ENCODE assay signal across 1 cellular context in the genomic region with DNA sequence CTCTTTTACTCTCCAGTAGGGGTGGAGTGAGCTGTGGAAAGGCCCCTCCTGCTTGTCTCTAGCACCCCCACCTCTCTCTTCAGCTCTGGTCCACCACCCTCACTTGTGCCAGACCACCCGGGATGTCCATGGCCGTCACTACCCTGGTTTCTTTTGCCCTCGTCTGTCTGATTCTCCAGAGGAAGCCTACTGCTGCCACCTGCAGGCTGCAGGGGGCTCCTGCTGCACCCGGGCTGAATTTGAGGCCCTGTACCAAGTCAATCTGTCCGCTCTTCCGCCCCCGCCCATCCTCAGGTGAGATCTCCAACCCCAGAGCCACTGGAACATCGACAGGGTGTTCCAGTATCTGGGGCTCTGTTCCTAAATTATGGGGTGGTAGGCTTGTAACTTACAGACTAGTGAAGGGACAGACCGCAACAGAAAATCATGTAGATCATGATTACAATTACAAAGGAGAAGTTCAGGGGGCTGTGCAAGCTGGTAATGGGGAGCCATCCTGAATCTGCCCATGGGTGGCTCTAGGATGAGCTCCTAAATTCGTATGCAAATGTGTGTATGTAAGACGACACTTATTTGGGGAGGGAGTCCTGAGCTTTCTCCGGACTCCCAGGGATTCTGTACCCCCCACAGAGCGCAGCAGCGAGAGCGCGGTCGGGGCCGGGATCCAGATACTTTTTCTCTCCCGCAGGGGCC.
TF ChIP-seq lines count a peak whose summit lies in the region.

No MANE protein-coding gene starts in this region.

TF ChIP-seq in GM12878, 131 proteins besides CTCF, POLR2A, EP300 and RAD21:
- TF ChIP-seq, protein P1, sequence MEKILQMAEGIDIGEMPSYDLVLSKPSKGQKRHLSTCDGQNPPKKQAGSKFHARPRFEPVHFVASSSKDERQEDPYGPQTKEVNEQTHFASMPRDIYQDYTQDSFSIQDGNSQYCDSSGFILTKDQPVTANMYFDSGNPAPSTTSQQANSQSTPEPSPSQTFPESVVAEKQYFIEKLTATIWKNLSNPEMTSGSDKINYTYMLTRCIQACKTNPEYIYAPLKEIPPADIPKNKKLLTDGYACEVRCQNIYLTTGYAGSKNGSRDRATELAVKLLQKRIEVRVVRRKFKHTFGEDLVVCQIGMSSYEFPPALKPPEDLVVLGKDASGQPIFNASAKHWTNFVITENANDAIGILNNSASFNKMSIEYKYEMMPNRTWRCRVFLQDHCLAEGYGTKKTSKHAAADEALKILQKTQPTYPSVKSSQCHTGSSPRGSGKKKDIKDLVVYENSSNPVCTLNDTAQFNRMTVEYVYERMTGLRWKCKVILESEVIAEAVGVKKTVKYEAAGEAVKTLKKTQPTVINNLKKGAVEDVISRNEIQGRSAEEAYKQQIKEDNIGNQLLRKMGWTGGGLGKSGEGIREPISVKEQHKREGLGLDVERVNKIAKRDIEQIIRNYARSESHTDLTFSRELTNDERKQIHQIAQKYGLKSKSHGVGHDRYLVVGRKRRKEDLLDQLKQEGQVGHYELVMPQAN (conservative IDR thresholded peaks at IDR 0.05), result no peak
- peak; percentile 65 for TF ChIP-seq SMC3 (IDR thresholded peaks at IDR 0.05; ENCODE audit: borderline replicate concordance, low read length)
- peak in 1 of 2 experiments; percentile 50; a peak in 2 of 4 replicates for TF ChIP-seq BHLHE40 (IDR thresholded peaks at IDR 0.05; ENCODE audit: borderline replicate concordance in 1 of 2, low read depth in 2 of 2, low read length in 1 of 2)
- TF ChIP-seq SMARCA5 (IDR thresholded peaks at IDR 0.05), result peak; percentile 82; the same call in 1 of the 2 replicates
- TF ChIP-seq SPI1 (IDR thresholded peaks at IDR 0.05; ENCODE audit: borderline replicate concordance, insufficient read depth, low read depth, low read length), result no peak
- TF ChIP-seq, protein P2, sequence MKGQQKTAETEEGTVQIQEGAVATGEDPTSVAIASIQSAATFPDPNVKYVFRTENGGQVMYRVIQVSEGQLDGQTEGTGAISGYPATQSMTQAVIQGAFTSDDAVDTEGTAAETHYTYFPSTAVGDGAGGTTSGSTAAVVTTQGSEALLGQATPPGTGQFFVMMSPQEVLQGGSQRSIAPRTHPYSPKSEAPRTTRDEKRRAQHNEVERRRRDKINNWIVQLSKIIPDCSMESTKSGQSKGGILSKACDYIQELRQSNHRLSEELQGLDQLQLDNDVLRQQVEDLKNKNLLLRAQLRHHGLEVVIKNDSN (IDR thresholded peaks at IDR 0.05; ENCODE audit: borderline replicate concordance, extremely low read length, insufficient read depth, low read depth, low read length), result no peak
- TF ChIP-seq, protein P3, sequence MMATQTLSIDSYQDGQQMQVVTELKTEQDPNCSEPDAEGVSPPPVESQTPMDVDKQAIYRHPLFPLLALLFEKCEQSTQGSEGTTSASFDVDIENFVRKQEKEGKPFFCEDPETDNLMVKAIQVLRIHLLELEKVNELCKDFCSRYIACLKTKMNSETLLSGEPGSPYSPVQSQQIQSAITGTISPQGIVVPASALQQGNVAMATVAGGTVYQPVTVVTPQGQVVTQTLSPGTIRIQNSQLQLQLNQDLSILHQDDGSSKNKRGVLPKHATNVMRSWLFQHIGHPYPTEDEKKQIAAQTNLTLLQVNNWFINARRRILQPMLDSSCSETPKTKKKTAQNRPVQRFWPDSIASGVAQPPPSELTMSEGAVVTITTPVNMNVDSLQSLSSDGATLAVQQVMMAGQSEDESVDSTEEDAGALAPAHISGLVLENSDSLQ (IDR thresholded peaks at IDR 0.05), result peak; percentile 39
- TF ChIP-seq ZNF384 (IDR thresholded peaks at IDR 0.05; ENCODE audit: borderline replicate concordance, low read depth, low read length), result no peak
- TF ChIP-seq MEF2A (IDR thresholded peaks at IDR 0.05; ENCODE audit: insufficient read depth, low read depth, low read length), result no peak
- peak; percentile 53; the same call in 1 of the 2 replicates for TF ChIP-seq HDGF (IDR thresholded peaks at IDR 0.05)
- TF ChIP-seq EGR1 (IDR thresholded peaks at IDR 0.05; ENCODE audit: borderline replicate concordance in 1 of 2, low read depth in 2 of 2, low read length in 2 of 2), result peak in 1 of 2 experiments; percentile 91; a peak in 2 of 3 replicates
- 0 out of 2 replicates have a peak, but pooled peaks have one; percentile 40 for TF ChIP-seq TCF12 (IDR thresholded peaks at IDR 0.05; ENCODE audit: low read depth, low read length)
- peak; percentile 14 for TF ChIP-seq RELA (IDR thresholded peaks at IDR 0.05; ENCODE audit: borderline replicate concordance, partially characterized antibody)
- TF ChIP-seq RCOR1 (conservative IDR thresholded peaks at IDR 0.05; ENCODE audit: low read depth, low read length), result no peak
- TF ChIP-seq, protein P4, sequence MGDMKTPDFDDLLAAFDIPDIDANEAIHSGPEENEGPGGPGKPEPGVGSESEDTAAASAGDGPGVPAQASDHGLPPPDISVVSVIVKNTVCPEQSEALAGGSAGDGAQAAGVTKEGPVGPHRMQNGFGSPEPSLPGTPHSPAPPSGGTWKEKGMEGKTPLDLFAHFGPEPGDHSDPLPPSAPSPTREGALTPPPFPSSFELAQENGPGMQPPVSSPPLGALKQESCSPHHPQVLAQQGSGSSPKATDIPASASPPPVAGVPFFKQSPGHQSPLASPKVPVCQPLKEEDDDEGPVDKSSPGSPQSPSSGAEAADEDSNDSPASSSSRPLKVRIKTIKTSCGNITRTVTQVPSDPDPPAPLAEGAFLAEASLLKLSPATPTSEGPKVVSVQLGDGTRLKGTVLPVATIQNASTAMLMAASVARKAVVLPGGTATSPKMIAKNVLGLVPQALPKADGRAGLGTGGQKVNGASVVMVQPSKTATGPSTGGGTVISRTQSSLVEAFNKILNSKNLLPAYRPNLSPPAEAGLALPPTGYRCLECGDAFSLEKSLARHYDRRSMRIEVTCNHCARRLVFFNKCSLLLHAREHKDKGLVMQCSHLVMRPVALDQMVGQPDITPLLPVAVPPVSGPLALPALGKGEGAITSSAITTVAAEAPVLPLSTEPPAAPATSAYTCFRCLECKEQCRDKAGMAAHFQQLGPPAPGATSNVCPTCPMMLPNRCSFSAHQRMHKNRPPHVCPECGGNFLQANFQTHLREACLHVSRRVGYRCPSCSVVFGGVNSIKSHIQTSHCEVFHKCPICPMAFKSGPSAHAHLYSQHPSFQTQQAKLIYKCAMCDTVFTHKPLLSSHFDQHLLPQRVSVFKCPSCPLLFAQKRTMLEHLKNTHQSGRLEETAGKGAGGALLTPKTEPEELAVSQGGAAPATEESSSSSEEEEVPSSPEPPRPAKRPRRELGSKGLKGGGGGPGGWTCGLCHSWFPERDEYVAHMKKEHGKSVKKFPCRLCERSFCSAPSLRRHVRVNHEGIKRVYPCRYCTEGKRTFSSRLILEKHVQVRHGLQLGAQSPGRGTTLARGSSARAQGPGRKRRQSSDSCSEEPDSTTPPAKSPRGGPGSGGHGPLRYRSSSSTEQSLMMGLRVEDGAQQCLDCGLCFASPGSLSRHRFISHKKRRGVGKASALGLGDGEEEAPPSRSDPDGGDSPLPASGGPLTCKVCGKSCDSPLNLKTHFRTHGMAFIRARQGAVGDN (IDR thresholded peaks at IDR 0.05), result no peak
- TF ChIP-seq HCFC1 (IDR thresholded peaks at IDR 0.05; ENCODE audit: low read length), result 0 out of 2 replicates have a peak, but pooled peaks have one; percentile 30
- TF ChIP-seq, protein P5, sequence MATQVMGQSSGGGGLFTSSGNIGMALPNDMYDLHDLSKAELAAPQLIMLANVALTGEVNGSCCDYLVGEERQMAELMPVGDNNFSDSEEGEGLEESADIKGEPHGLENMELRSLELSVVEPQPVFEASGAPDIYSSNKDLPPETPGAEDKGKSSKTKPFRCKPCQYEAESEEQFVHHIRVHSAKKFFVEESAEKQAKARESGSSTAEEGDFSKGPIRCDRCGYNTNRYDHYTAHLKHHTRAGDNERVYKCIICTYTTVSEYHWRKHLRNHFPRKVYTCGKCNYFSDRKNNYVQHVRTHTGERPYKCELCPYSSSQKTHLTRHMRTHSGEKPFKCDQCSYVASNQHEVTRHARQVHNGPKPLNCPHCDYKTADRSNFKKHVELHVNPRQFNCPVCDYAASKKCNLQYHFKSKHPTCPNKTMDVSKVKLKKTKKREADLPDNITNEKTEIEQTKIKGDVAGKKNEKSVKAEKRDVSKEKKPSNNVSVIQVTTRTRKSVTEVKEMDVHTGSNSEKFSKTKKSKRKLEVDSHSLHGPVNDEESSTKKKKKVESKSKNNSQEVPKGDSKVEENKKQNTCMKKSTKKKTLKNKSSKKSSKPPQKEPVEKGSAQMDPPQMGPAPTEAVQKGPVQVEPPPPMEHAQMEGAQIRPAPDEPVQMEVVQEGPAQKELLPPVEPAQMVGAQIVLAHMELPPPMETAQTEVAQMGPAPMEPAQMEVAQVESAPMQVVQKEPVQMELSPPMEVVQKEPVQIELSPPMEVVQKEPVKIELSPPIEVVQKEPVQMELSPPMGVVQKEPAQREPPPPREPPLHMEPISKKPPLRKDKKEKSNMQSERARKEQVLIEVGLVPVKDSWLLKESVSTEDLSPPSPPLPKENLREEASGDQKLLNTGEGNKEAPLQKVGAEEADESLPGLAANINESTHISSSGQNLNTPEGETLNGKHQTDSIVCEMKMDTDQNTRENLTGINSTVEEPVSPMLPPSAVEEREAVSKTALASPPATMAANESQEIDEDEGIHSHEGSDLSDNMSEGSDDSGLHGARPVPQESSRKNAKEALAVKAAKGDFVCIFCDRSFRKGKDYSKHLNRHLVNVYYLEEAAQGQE (IDR thresholded peaks at IDR 0.05; ENCODE audit: low read depth, low read length), result no peak
- TF ChIP-seq NR2C2 (IDR thresholded peaks at IDR 0.05; ENCODE audit: borderline replicate concordance, control insufficient read depth, insufficient read length, low read depth), result no peak
- TF ChIP-seq RB1 (IDR thresholded peaks at IDR 0.05; ENCODE audit: borderline replicate concordance), result peak; percentile 42; the same call in 1 of the 2 replicates
- TF ChIP-seq, protein P6, sequence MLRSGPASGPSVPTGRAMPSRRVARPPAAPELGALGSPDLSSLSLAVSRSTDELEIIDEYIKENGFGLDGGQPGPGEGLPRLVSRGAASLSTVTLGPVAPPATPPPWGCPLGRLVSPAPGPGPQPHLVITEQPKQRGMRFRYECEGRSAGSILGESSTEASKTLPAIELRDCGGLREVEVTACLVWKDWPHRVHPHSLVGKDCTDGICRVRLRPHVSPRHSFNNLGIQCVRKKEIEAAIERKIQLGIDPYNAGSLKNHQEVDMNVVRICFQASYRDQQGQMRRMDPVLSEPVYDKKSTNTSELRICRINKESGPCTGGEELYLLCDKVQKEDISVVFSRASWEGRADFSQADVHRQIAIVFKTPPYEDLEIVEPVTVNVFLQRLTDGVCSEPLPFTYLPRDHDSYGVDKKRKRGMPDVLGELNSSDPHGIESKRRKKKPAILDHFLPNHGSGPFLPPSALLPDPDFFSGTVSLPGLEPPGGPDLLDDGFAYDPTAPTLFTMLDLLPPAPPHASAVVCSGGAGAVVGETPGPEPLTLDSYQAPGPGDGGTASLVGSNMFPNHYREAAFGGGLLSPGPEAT (IDR thresholded peaks at IDR 0.05; ENCODE audit: low read depth), result no peak
- TF ChIP-seq NR2F1 (conservative IDR thresholded peaks at IDR 0.05), result no peak
- TF ChIP-seq POU2F2 (IDR thresholded peaks at IDR 0.05; ENCODE audit: borderline replicate concordance, low read depth, low read length), result no peak
- peak; percentile 29; the same call in 1 of the 2 replicates for TF ChIP-seq CREM (IDR thresholded peaks at IDR 0.05; ENCODE audit: low read depth)
- TF ChIP-seq TCF7 (IDR thresholded peaks at IDR 0.05; ENCODE audit: borderline replicate concordance), result no peak
- no peak for TF ChIP-seq EED (IDR thresholded peaks at IDR 0.05; ENCODE audit: low read depth)
- TF ChIP-seq ZBED1 (IDR thresholded peaks at IDR 0.05; ENCODE audit: borderline replicate concordance), result no peak
- no peak for TF ChIP-seq ETV6 (conservative IDR thresholded peaks at IDR 0.05 in 1 of 2, IDR thresholded peaks at IDR 0.05 in 1 of 2; ENCODE audit: borderline replicate concordance in 1 of 2, low read depth in 1 of 2)
- TF ChIP-seq, protein P7, sequence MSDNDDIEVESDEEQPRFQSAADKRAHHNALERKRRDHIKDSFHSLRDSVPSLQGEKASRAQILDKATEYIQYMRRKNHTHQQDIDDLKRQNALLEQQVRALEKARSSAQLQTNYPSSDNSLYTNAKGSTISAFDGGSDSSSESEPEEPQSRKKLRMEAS (IDR thresholded peaks at IDR 0.05; ENCODE audit: low read depth, low read length), result no peak
- no peak for TF ChIP-seq ZSCAN29 (IDR thresholded peaks at IDR 0.05)
- TF ChIP-seq NBN (IDR thresholded peaks at IDR 0.05), result peak; percentile 62; the same call in 1 of the 2 replicates
- TF ChIP-seq IKZF1 (conservative IDR thresholded peaks at IDR 0.05), result 0 out of 2 replicates have a peak, but pooled peaks have one; percentile 14
- TF ChIP-seq RUNX3 (IDR thresholded peaks at IDR 0.05; ENCODE audit: low read length), result no peak
- TF ChIP-seq FOXM1 (IDR thresholded peaks at IDR 0.05; ENCODE audit: low read depth, low read length), result no peak
- no peak for TF ChIP-seq MTA2 (IDR thresholded peaks at IDR 0.05; ENCODE audit: low read depth)
- 0 out of 4 replicates have a peak, but pooled peaks of 1 of the 2 experiments have one; percentile 37 for TF ChIP-seq SRF (IDR thresholded peaks at IDR 0.05; ENCODE audit: low read depth in 2 of 2, low read length in 2 of 2)
- TF ChIP-seq HDAC6 (IDR thresholded peaks at IDR 0.05; ENCODE audit: unreplicated experiment), result no peak
- TF ChIP-seq YY1 (IDR thresholded peaks at IDR 0.05; ENCODE audit: low read depth, low read length), result peak; percentile 79
- TF ChIP-seq ASH2L (IDR thresholded peaks at IDR 0.05; ENCODE audit: borderline replicate concordance, low read depth), result no peak
- TF ChIP-seq KLF5 (IDR thresholded peaks at IDR 0.05; ENCODE audit: partially characterized antibody), result peak; percentile 25
- no peak for TF ChIP-seq STAT3 (IDR thresholded peaks at IDR 0.05; ENCODE audit: low read depth, low read length)
